11 cellular contexts compared by ENCODE assay signal in genomic region chr19:29576761-29577661, GRCh38. TPM values are rescaled to one million over a fixed set of nuclear protein-coding genes. Genes with fewer than 3 reads are reported as not detected.
DNase-seq lines count a peak whose midpoint lies in the region; ATAC-seq and FAIRE-seq lines count a peak whose summit lies in the region.
"Had no signal": no experiment of that assay in that cellular context is flagged by ENCODE, and none has a peak within 500 bp of the region (broad histone marks: within the 10 kb centered on the region; RNA-seq: fewer than 3 reads in every experiment).

No MANE protein-coding gene starts in this region.

- peaks cover 49% of the 10 kb centered on the region for H3K27me3 Mint-ChIP-seq in activated T-cell treated with anti-CD3 and anti-CD28 coated beads, Interleukin-2, amount 50 U/mL, for 4 hours (ENCODE audit: low read depth)

- H3K27ac ChIP-seq in effector memory CD4-positive, alpha-beta T cell (ENCODE audit: insufficient read depth, low read length, poor library complexity, severe bottlenecking) = no peak overlapping the region

- H3K4me1 ChIP-seq in effector memory CD4-positive, alpha-beta T cell (ENCODE audit: control insufficient read depth, insufficient read depth, low read length, poor library complexity, severe bottlenecking) = no peaks in the 10 kb centered on the region

- no peaks in the 10 kb centered on the region for H3K36me3 Mint-ChIP-seq in activated T-cell treated with anti-CD3 and anti-CD28 coated beads, Interleukin-2, amount 50 U/mL, for 4 hours (ENCODE audit: insufficient read depth)

- FAIRE-seq in HTR-8/SVneo (lab: Jason Lieb, UNC) = no peak

- H3K4me3 ChIP-seq in effector memory CD4-positive, alpha-beta T cell (ENCODE audit: insufficient read depth, low read depth, low read length, poor library complexity, severe bottlenecking) = no peak overlapping the region

- no peak overlapping the region for H3K4me3 Mint-ChIP-seq in activated T-cell treated with anti-CD3 and anti-CD28 coated beads, Interleukin-2, amount 50 U/mL, for 4 hours

- peaks cover 9% of the 10 kb centered on the region for H3K9me3 Mint-ChIP-seq in activated T-cell treated with anti-CD3 and anti-CD28 coated beads, Interleukin-2, amount 50 U/mL, for 4 hours

- H3K36me3 ChIP-seq in effector memory CD4-positive, alpha-beta T cell (ENCODE audit: control insufficient read depth, insufficient read depth, low read length) = no peaks in the 10 kb centered on the region

- H3K9me3 ChIP-seq in effector memory CD4-positive, alpha-beta T cell (ENCODE audit: control insufficient read depth, low read length) = no peaks in the 10 kb centered on the region

- H3K27me3 ChIP-seq in effector memory CD4-positive, alpha-beta T cell (replicated peaks; ENCODE audit: control insufficient read depth, insufficient read depth, low read length, poor library complexity, severe bottlenecking) = peaks cover 8% of the 10 kb centered on the region

- no peak for DNase-seq in activated T-cell treated with anti-CD3 and anti-CD28 coated beads, Interleukin-2, amount 50 U/mL, for 4 hours
- DNase-seq in stimulated activated CD4-positive, alpha-beta T cell treated with anti-CD3 and anti-CD28 coated beads, Interleukin-15, amount 100 ng/mL, for 24 hours = peak; percentile 66
- DNase-seq in LoVo (ENCODE audit: low spot score) (no peak), cortex of kidney (lab: John Stamatoyannopoulos, UW) (no peak), HTR-8/SVneo (ENCODE audit: insufficient read length, low spot score) (no peak)
- no peak for DNase-seq in effector memory CD4-positive, alpha-beta T cell

- ATAC-seq in GM18907 (IDR thresholded peaks at IDR 0.05; ENCODE audit: unreplicated experiment) (peak; percentile 84), HG02852 (IDR thresholded peaks at IDR 0.05; ENCODE audit: unreplicated experiment) (peak; percentile 80)
- peak; percentile 93 to 94 for ATAC-seq in activated T-cell treated with anti-CD3 and anti-CD28 coated beads, Interleukin-2, amount 50 U/mL, for 4 hours

- H3K4me1 Mint-ChIP-seq in activated T-cell treated with anti-CD3 and anti-CD28 coated beads, Interleukin-2, amount 50 U/mL, for 4 hours (ENCODE audit: low read depth) = peaks cover 18% of the 10 kb centered on the region

RNA-seq across cellular contexts. Expression of gene POP4, which starts 29.1 kb away (rescaled TPM):
- total RNA-seq in activated T-cell treated with anti-CD3 and anti-CD28 coated beads, Interleukin-2, amount 50 U/mL, for 4 hours = 100 to 1,000 TPM; 160 to 173 (median 168) TPM

RNA-seq across cellular contexts. Expression of gene VSTM2B, which starts 51.2 kb away (rescaled TPM):
- total RNA-seq in activated T-cell treated with anti-CD3 and anti-CD28 coated beads, Interleukin-2, amount 50 U/mL, for 4 hours = not detected
- total RNA-seq: activated T-helper 1 cell treated with anti-CD3 and anti-CD28 coated beads, Interleukin-12 subunit alpha, Interleukin-12 subunit beta, Interleukin-2, Interleukin-4 antibody, amounts not matched to agents 30 ng/mL and 10 ng/mL and 1 ng/mL, durations not matched to agents 14 hours and 24 hours and 36 hours; fibroblast of lung; OCI-LY7 had no signal
